Comparison of ENCODE assay signal across 11 cellular contexts in the genomic region with DNA sequence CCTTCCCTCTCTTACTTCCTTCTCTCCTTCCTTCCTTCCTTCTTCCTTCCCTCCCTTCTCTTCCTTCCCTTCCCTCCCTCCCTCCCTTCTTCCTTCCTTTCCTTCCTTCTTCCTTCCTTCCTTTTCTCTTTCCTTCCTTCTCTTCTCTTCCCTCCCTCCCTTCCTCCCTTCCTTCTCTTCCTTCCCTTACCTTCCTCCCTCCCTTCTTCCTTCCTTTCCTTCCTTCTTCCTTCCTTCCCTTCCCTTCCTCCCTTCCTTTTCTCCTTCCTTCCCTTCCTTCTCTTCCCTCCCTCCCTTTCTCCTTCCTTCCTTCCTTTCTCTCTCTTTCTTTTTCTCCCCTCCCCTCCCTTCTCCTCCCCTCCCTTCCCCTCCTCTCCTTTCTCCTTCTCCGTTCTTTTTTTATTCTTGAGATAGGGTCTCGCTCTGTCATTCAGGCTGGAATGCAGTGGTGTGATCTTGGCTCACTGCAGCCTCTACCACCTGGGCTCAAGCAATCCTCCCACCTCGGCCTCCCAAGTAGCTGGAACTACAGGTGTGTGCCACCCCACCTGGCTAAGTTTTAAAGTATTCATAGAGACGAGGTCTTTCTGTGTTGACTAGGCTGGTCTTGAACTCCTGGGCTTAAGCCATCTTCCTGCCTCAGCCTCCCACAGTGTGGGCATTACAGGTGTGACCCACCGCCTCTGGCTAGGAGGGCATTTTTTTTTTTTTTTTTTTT. TPM values are rescaled to one million over a fixed set of nuclear protein-coding genes. Genes with fewer than 3 reads are reported as not detected.
DNase-seq lines count a peak whose midpoint lies in the region; ATAC-seq, FAIRE-seq and TF ChIP-seq lines count a peak whose summit lies in the region.
"Had no signal": no experiment of that assay in that cellular context is flagged by ENCODE, and none has a peak within 500 bp of the region (broad histone marks: within the 10 kb centered on the region; RNA-seq: fewer than 3 reads in every experiment).

No MANE protein-coding gene starts in this region.

- in situ Hi-C loops in brain microvascular endothelial cell (cut with HindIII; ENCODE audit: low pct_ligation_motif_present, low sequenced_read_pairs) = no loop called here

- no peaks in the 10 kb centered on the region for H3K9me2 ChIP-seq in DOHH2 (replicated peaks; ENCODE audit: control insufficient read depth, low read length)

- POLR2A ChIA-PET in A549 (lab: Yijun Ruan, JAX) = no interaction called here

- H4K5ac ChIP-seq in mesendoderm (ENCODE audit: low read length) = no peak overlapping the region

- no peak for ATAC-seq in A549
- ATAC-seq in activated T-cell treated with anti-CD3 and anti-CD28 coated beads, Interleukin-2, amount 50 U/mL, for 72 hours (replicated peaks in 1 of 2) = no peak
- no peak for ATAC-seq in GM19023 (IDR thresholded peaks at IDR 0.05; ENCODE audit: unreplicated experiment)
- ATAC-seq in GM19467 (IDR thresholded peaks at IDR 0.05; ENCODE audit: unreplicated experiment) = no peak

- no peak for DNase-seq in A549 (ENCODE audit: low read depth in 1 of 2, low spot score in 1 of 2)
- DNase-seq in activated T-cell treated with anti-CD3 and anti-CD28 coated beads, Interleukin-2, amount 50 U/mL, for 72 hours = no peak
- no peak for DNase-seq in mesendoderm
- DNase-seq in brain microvascular endothelial cell = no peak
- DNase-seq in WERI-Rb-1 = no peak
- DNase-seq: NCI-H2081 had no signal

- peaks cover 50% of the 10 kb centered on the region for H3K36me3 ChIP-seq in DOHH2 (ENCODE audit: control insufficient read depth, low read length)
- peaks cover 6% of the 10 kb centered on the region for H3K36me3 ChIP-seq in mesendoderm (ENCODE audit: control insufficient read depth, insufficient read depth, low read length)
- peaks cover 22% of the 10 kb centered on the region for H3K36me3 ChIP-seq in brain microvascular endothelial cell (replicated peaks)
- H3K36me3 ChIP-seq in WERI-Rb-1 = peaks cover 5% of the 10 kb centered on the region

- peaks cover 17% of the 10 kb centered on the region for H3K79me2 ChIP-seq in DOHH2 (ENCODE audit: control insufficient read depth, low read length)
- no peaks in the 10 kb centered on the region for H3K79me2 ChIP-seq in mesendoderm (ENCODE audit: control insufficient read depth, insufficient read depth, low read length)

- no peak overlapping the region for H3K4ac ChIP-seq in mesendoderm (ENCODE audit: low read depth, low read length)

- H3F3A ChIP-seq in DOHH2 (ENCODE audit: control insufficient read depth, insufficient read depth) = peaks cover 9% of the 10 kb centered on the region

- no peak overlapping the region for H2BK120ac ChIP-seq in mesendoderm (ENCODE audit: low read depth, low read length)

- H3K23ac ChIP-seq in mesendoderm (ENCODE audit: low read length) = no peak overlapping the region

- CTCF ChIA-PET in A549 (lab: Yijun Ruan, JAX) = interaction anchor here (0.6 to 0.7 kb wide), 2 partner anchors 22 to 760 kb away, joined by 3 to 4 read pairs; no protein-coding TSS in a partner anchor

- H3K4me2 ChIP-seq in A549 (peak overlapping the region; percentile 86), DOHH2 (ENCODE audit: low read length) (peak overlapping the region; percentile 59; the same call in 1 of the 2 replicates), mesendoderm (ENCODE audit: low read length) (no peak overlapping the region)

- TF ChIP-seq EP300 in A549 (IDR thresholded peaks at IDR 0.05) = no peak

- peaks cover 0 to 2% of the 10 kb centered on the region in 2 donors for H3K9me3 Mint-ChIP-seq in activated T-cell treated with anti-CD3 and anti-CD28 coated beads, Interleukin-2, amount 50 U/mL, for 72 hours

- peaks cover 30% of the 10 kb centered on the region for H3K4me1 ChIP-seq in A549
- H3K4me1 ChIP-seq in DOHH2 (ENCODE audit: control insufficient read depth, low read length) = peaks cover 42% of the 10 kb centered on the region
- H3K4me1 ChIP-seq in mesendoderm (ENCODE audit: control insufficient read depth, low read depth, low read length) = no peaks in the 10 kb centered on the region

- no peak overlapping the region for H4K8ac ChIP-seq in mesendoderm (ENCODE audit: low read depth, low read length)

- no peaks in the 10 kb centered on the region for H3K9me3 ChIP-seq in A549
- H3K9me3 ChIP-seq in DOHH2 (ENCODE audit: control insufficient read depth, insufficient read depth, low read length) = peaks cover 8% of the 10 kb centered on the region
- H3K9me3 ChIP-seq in WERI-Rb-1 (ENCODE audit: severe bottlenecking) = no peaks in the 10 kb centered on the region

- H3K27ac ChIP-seq in A549 (peak overlapping the region in 1 of 2 experiments; percentile 97; a peak in 3 of 6 replicates), DOHH2 (ENCODE audit: low read depth, low read length) (no peak overlapping the region), mesendoderm (ENCODE audit: low read depth, low read length) (no peak overlapping the region), brain microvascular endothelial cell (no peak overlapping the region), WERI-Rb-1 (no peak overlapping the region)
- H3K27ac ChIP-seq: KMS-11 had no signal

- 89% methylated on average over 5 of the region's 5 CpGs for WGBS in A549 (ENCODE audit: missing lambda C conversion rate)
- no CpG with 5 or more reads among the region's 5 CpGs for WGBS in mesendoderm (ENCODE audit: extremely low coverage, insufficient coverage, low lambda C conversion rate)

- H3K79me1 ChIP-seq in mesendoderm (ENCODE audit: low read length) = no peaks in the 10 kb centered on the region

- peak overlapping the region; percentile 55 to 63 for H3K4me3 Mint-ChIP-seq in activated T-cell treated with anti-CD3 and anti-CD28 coated beads, Interleukin-2, amount 50 U/mL, for 72 hours

- no peak overlapping the region for H3K9ac ChIP-seq in mesendoderm (ENCODE audit: low read length)
- H3K9ac ChIP-seq: KMS-11 had no signal

- H2BK15ac ChIP-seq in mesendoderm (replicated peaks; ENCODE audit: low read depth) = no peak overlapping the region

- FAIRE-seq in A549 (lab: Jason Lieb, UNC) = no peak

- TF ChIP-seq POLR2A in A549 (IDR thresholded peaks at IDR 0.05; ENCODE audit: low read length) = no peak

- H3K27ac Mint-ChIP-seq in activated T-cell treated with anti-CD3 and anti-CD28 coated beads, Interleukin-2, amount 50 U/mL, for 72 hours = no peak overlapping the region

- H2BK5ac ChIP-seq in mesendoderm (ENCODE audit: low read length) = no peak overlapping the region

- H3K27me3 ChIP-seq in DOHH2 (ENCODE audit: control insufficient read depth, low read length) (no peaks in the 10 kb centered on the region), mesendoderm (ENCODE audit: insufficient read depth, low read length, poor library complexity) (no peaks in the 10 kb centered on the region), brain microvascular endothelial cell (replicated peaks) (no peaks in the 10 kb centered on the region), WERI-Rb-1 (ENCODE audit: insufficient read depth, low read depth, severe bottlenecking) (no peaks in the 10 kb centered on the region)

- H3K36me3 Mint-ChIP-seq in activated T-cell treated with anti-CD3 and anti-CD28 coated beads, Interleukin-2, amount 50 U/mL, for 72 hours (ENCODE audit: insufficient read depth in 2 of 2) = peaks cover 8 to 17% of the 10 kb centered on the region in 2 donors

- no peaks in the 10 kb centered on the region for H4K20me1 ChIP-seq in DOHH2 (ENCODE audit: control insufficient read depth, insufficient read depth, low read depth, low read length)

- no peak overlapping the region for H3K18ac ChIP-seq in mesendoderm (ENCODE audit: low read length)

- TF ChIP-seq CTCF in A549 (IDR thresholded peaks at IDR 0.05) (no peak), DOHH2 (IDR thresholded peaks at IDR 0.05; ENCODE audit: low read depth, low read length, poor library complexity, severe bottlenecking) (no peak), brain microvascular endothelial cell (IDR thresholded peaks at IDR 0.05; ENCODE audit: low read depth, low read length, missing control alignments) (no peak), WERI-Rb-1 (IDR thresholded peaks at IDR 0.05; ENCODE audit: low read depth, low read length) (no peak)

- H3K4me1 Mint-ChIP-seq in activated T-cell treated with anti-CD3 and anti-CD28 coated beads, Interleukin-2, amount 50 U/mL, for 72 hours (ENCODE audit: low read depth) = peaks cover 24% of the 10 kb centered on the region

- no peaks in the 10 kb centered on the region for H3K27me3 Mint-ChIP-seq in activated T-cell treated with anti-CD3 and anti-CD28 coated beads, Interleukin-2, amount 50 U/mL, for 72 hours (ENCODE audit: low read depth)

- H3K4me3 ChIP-seq in A549 (no peak overlapping the region; the same call in 2 of the 3 replicates), DOHH2 (ENCODE audit: low read length) (no peak overlapping the region), mesendoderm (ENCODE audit: low read length) (no peak overlapping the region), brain microvascular endothelial cell (ENCODE audit: low read depth, low read length) (no peak overlapping the region), WERI-Rb-1 (ENCODE audit: low read depth, low read length) (no peak overlapping the region)

- no peak for TF ChIP-seq RAD21 in A549 (conservative IDR thresholded peaks at IDR 0.05 in 1 of 2, IDR thresholded peaks at IDR 0.05 in 1 of 2)

- peak overlapping the region; percentile 89 for H3K56ac ChIP-seq in mesendoderm (ENCODE audit: low read length)

- H2AK5ac ChIP-seq in mesendoderm (ENCODE audit: low read length) = no peak overlapping the region

RNA-seq across cellular contexts. Expression of a gene that starts 1.1 kb away (rescaled TPM):
- polyA plus RNA-seq in A549 (2011; rRNA removed) (2.1 and 3.2 TPM in 2 replicates), A549 (2017; fragmentation: RNase III; extraction: RNeasy Plus Mini Kit Qiagen cat#74134 plus additional on column Dnase treatment) (14.4 to 17.6 TPM (median 16.8 TPM) in 3 replicates)
- 7.0 and 9.7 TPM in 2 replicates for polyA plus RNA-seq in A549 (2012; cell fraction: cytosol; rRNA removed)
- polyA plus RNA-seq in A549 (2012; cell fraction: nucleus; rRNA removed) = 31.8 and 33.6 TPM in 2 replicates
- polyA minus RNA-seq in A549 (2011; rRNA and poly(A)+ RNA removed) = 3.2 and 4.1 TPM in 2 replicates
- total RNA-seq in activated T-cell treated with anti-CD3 and anti-CD28 coated beads, Interleukin-2, amount 50 U/mL, for 72 hours = 10 to 100 TPM; 20.0 to 20.6 TPM
- 10.8 TPM for polyA plus RNA-seq in mesendoderm (2013, experiment 1 of 2)
- polyA plus RNA-seq in mesendoderm (2013, experiment 2 of 2) = 10.9 TPM

RNA-seq across cellular contexts. Expression of a gene that starts 8.6 kb away (rescaled TPM):
- polyA plus RNA-seq in A549 (2011; rRNA removed) = not detected in 2 replicates
- not detected in 2 replicates for polyA plus RNA-seq in A549 (2012; cell fraction: cytosol; rRNA removed)
- polyA plus RNA-seq in A549 (2012; cell fraction: nucleus; rRNA removed) = 0.06 TPM in 1 of 2 replicates, not detected in the other
- polyA plus RNA-seq in A549 (2017; fragmentation: RNase III; extraction: RNeasy Plus Mini Kit Qiagen cat#74134 plus additional on column Dnase treatment) = not detected in 3 replicates
- polyA minus RNA-seq in A549 (2011; rRNA and poly(A)+ RNA removed) = not detected in 2 replicates
- 10 to 100 TPM; 54.6 to 77.0 TPM for total RNA-seq in activated T-cell treated with anti-CD3 and anti-CD28 coated beads, Interleukin-2, amount 50 U/mL, for 72 hours
- 2.2 TPM for polyA plus RNA-seq in mesendoderm (2013, experiment 1 of 2)
- 2.1 TPM for polyA plus RNA-seq in mesendoderm (2013, experiment 2 of 2)
- total RNA-seq: H4 had no signal

RNA-seq across cellular contexts. Expression of a gene that starts 10.1 kb away (rescaled TPM):
- 42.8 and 47.5 TPM in 2 replicates for polyA plus RNA-seq in A549 (2011; rRNA removed)
- 40.6 and 45.2 TPM in 2 replicates for polyA plus RNA-seq in A549 (2012; cell fraction: cytosol; rRNA removed)
- 63.4 and 66.2 TPM in 2 replicates for polyA plus RNA-seq in A549 (2012; cell fraction: nucleus; rRNA removed)
- polyA plus RNA-seq in A549 (2017; fragmentation: RNase III; extraction: RNeasy Plus Mini Kit Qiagen cat#74134 plus additional on column Dnase treatment) = 47.2 to 48.9 TPM (median 48.7 TPM) in 3 replicates
- polyA minus RNA-seq in A549 (2011; rRNA and poly(A)+ RNA removed) = 55.3 and 55.5 TPM in 2 replicates
- total RNA-seq in activated T-cell treated with anti-CD3 and anti-CD28 coated beads, Interleukin-2, amount 50 U/mL, for 72 hours = 10 to 100 TPM; 77.5 to 95.7 TPM
- polyA plus RNA-seq in mesendoderm (2013, experiment 1 of 2) = 45.5 TPM
- polyA plus RNA-seq in mesendoderm (2013, experiment 2 of 2) = 46.7 TPM

RNA-seq across cellular contexts. Expression of a gene that starts 14.7 kb away (rescaled TPM):
- polyA plus RNA-seq in A549 (2011; rRNA removed) (19.1 and 21.6 TPM in 2 replicates), A549 (2017; fragmentation: RNase III; extraction: RNeasy Plus Mini Kit Qiagen cat#74134 plus additional on column Dnase treatment) (30.4 to 32.5 TPM (median 31.8 TPM) in 3 replicates)
- polyA plus RNA-seq in A549 (2012; cell fraction: cytosol; rRNA removed) = 72.6 and 86.0 TPM in 2 replicates
- polyA plus RNA-seq in A549 (2012; cell fraction: nucleus; rRNA removed) = 183 and 244 TPM in 2 replicates
- polyA minus RNA-seq in A549 (2011; rRNA and poly(A)+ RNA removed) = 18.6 and 20.3 TPM in 2 replicates
- 10 to 100 TPM; 27.9 to 33.1 TPM for total RNA-seq in activated T-cell treated with anti-CD3 and anti-CD28 coated beads, Interleukin-2, amount 50 U/mL, for 72 hours
- 28.6 TPM for polyA plus RNA-seq in mesendoderm (2013, experiment 1 of 2)
- polyA plus RNA-seq in mesendoderm (2013, experiment 2 of 2) = 29.4 TPM
